Comparison of ENCODE assay signal across 17 cellular contexts in genomic region chr5:79875230-79875629, GRCh38.
"Had no signal": no experiment of that assay in that cellular context is flagged by ENCODE, and none has a peak within 500 bp of the region (broad histone marks: within the 10 kb centered on the region; RNA-seq: fewer than 3 reads in every experiment).

No MANE protein-coding gene starts in this region.

- H3K36me3 ChIP-seq: ascending aorta, cardiac muscle cell, colonic mucosa, left lung had no signal

- H3K27me3 ChIP-seq: ascending aorta, cardiac muscle cell, colonic mucosa had no signal

- H3K9me3 ChIP-seq: ascending aorta, colonic mucosa, left lung, mucosa of descending colon had no signal

- H3K27ac ChIP-seq: ascending aorta, cardiac muscle cell, colonic mucosa, left lung, parathyroid adenoma, VCaP had no signal

- ATAC-seq: activated naive CD8-positive, alpha-beta T cell treated with anti-CD3 and anti-CD28 coated beads, Interleukin-2, amount 50 U/mL, for 24 hours; left lung; mucosa of descending colon; naive thymus-derived CD4-positive, alpha-beta T cell; stimulated activated naive CD8-positive, alpha-beta T cell treated with anti-CD3 and anti-CD28 coated beads, Interleukin-15, Interleukin-2, amounts not matched to agents 100 U/mL and 50 U/mL, for 24 hours had no signal

- DNase-seq: activated CD4-positive, alpha-beta T cell treated with anti-CD3 and anti-CD28 coated beads, Interleukin-2, amount 50 U/mL, for 48 hours; activated naive CD4-positive, alpha-beta T cell treated with anti-CD3 and anti-CD28 coated beads for 36 hours; activated naive CD8-positive, alpha-beta T cell treated with anti-CD3 and anti-CD28 coated beads, Interleukin-2, amount 50 U/mL, for 24 hours; colonic mucosa; hippocampal formation; left lung; mucosa of descending colon; naive thymus-derived CD4-positive, alpha-beta T cell; stimulated activated naive CD8-positive, alpha-beta T cell treated with anti-CD3 and anti-CD28 coated beads, Interleukin-15, Interleukin-2, amounts not matched to agents 100 U/mL and 50 U/mL, for 24 hours had no signal

- H3K4me3 ChIP-seq: ascending aorta, cardiac muscle cell, colonic mucosa, left lung, mucosa of descending colon, smooth muscle cell had no signal

- H3K4me3 Mint-ChIP-seq: activated naive CD4-positive, alpha-beta T cell treated with anti-CD3 and anti-CD28 coated beads for 36 hours; activated naive CD8-positive, alpha-beta T cell treated with anti-CD3 and anti-CD28 coated beads, Interleukin-2, amount 50 U/mL, for 24 hours; memory B cell; naive thymus-derived CD4-positive, alpha-beta T cell; type B pancreatic cell had no signal

- H3K4me1 ChIP-seq: ascending aorta, colonic mucosa, left lung had no signal

- H3K4me1 Mint-ChIP-seq: activated naive CD8-positive, alpha-beta T cell treated with anti-CD3 and anti-CD28 coated beads, Interleukin-2, amount 50 U/mL, for 24 hours; memory B cell; naive thymus-derived CD4-positive, alpha-beta T cell had no signal

- H3K36me3 Mint-ChIP-seq: memory B cell; naive thymus-derived CD4-positive, alpha-beta T cell; type B pancreatic cell had no signal

- H3K9me3 Mint-ChIP-seq: activated naive CD4-positive, alpha-beta T cell treated with anti-CD3 and anti-CD28 coated beads for 36 hours; activated naive CD8-positive, alpha-beta T cell treated with anti-CD3 and anti-CD28 coated beads, Interleukin-2, amount 50 U/mL, for 24 hours; activated T-helper 2 cell treated with anti-CD3 and anti-CD28 coated beads, Interferon-gamma antibody, Interleukin-2, Interleukin-4, amounts not matched to agents 10 μg/mL and 5 μg/mL and 100 μg/mL, durations not matched to agents 14 hours and 24 hours and 36 hours; memory B cell had no signal

- H3K27ac Mint-ChIP-seq: activated naive CD4-positive, alpha-beta T cell treated with anti-CD3 and anti-CD28 coated beads for 36 hours; activated naive CD8-positive, alpha-beta T cell treated with anti-CD3 and anti-CD28 coated beads, Interleukin-2, amount 50 U/mL, for 24 hours; activated T-helper 2 cell treated with anti-CD3 and anti-CD28 coated beads, Interferon-gamma antibody, Interleukin-2, Interleukin-4, amounts not matched to agents 10 μg/mL and 5 μg/mL and 100 μg/mL, durations not matched to agents 14 hours and 24 hours and 36 hours; memory B cell; naive thymus-derived CD4-positive, alpha-beta T cell; type B pancreatic cell had no signal
